ENCODE assay signal across 1 cellular context in the genomic region with DNA sequence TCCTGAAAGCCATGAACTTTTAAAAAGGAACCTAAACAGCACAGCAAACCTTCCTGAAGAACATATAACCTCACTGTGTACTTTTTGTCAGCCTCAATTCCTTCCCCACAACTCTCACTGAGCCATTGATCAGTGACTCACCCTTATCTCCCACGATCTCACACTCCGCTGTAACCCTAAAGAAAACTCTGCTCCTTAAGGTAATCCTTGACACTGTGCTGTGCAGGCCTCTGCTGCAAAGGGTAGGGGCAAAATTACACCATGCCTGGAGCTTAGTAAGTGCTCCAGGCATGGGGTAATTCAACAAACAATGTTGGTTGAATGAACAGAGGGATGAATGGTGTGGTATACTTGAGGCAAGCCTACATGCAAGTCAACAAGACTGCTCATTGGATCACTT.
TF ChIP-seq lines count a peak whose summit lies in the region.

No MANE protein-coding gene starts in this region.

TF ChIP-seq in HCT116, 20 proteins besides CTCF, POLR2A, EP300 and RAD21 (continued from another document):
- TF ChIP-seq, protein P1, sequence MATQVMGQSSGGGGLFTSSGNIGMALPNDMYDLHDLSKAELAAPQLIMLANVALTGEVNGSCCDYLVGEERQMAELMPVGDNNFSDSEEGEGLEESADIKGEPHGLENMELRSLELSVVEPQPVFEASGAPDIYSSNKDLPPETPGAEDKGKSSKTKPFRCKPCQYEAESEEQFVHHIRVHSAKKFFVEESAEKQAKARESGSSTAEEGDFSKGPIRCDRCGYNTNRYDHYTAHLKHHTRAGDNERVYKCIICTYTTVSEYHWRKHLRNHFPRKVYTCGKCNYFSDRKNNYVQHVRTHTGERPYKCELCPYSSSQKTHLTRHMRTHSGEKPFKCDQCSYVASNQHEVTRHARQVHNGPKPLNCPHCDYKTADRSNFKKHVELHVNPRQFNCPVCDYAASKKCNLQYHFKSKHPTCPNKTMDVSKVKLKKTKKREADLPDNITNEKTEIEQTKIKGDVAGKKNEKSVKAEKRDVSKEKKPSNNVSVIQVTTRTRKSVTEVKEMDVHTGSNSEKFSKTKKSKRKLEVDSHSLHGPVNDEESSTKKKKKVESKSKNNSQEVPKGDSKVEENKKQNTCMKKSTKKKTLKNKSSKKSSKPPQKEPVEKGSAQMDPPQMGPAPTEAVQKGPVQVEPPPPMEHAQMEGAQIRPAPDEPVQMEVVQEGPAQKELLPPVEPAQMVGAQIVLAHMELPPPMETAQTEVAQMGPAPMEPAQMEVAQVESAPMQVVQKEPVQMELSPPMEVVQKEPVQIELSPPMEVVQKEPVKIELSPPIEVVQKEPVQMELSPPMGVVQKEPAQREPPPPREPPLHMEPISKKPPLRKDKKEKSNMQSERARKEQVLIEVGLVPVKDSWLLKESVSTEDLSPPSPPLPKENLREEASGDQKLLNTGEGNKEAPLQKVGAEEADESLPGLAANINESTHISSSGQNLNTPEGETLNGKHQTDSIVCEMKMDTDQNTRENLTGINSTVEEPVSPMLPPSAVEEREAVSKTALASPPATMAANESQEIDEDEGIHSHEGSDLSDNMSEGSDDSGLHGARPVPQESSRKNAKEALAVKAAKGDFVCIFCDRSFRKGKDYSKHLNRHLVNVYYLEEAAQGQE (IDR thresholded peaks at IDR 0.05; ENCODE audit: low read depth), result no peak
- TF ChIP-seq EZH2 (IDR thresholded peaks at IDR 0.05) (no peak), SRF (IDR thresholded peaks at IDR 0.05; ENCODE audit: low read depth) (no peak), POLR2AphosphoS5 (IDR thresholded peaks at IDR 0.05; ENCODE audit: low read depth, low read length) (no peak), JUND (IDR thresholded peaks at IDR 0.05) (no peak), CEBPB (IDR thresholded peaks at IDR 0.05; ENCODE audit: low read depth) (no peak), ZFX (IDR thresholded peaks at IDR 0.05) (no peak)
- TF ChIP-seq, protein P2, sequence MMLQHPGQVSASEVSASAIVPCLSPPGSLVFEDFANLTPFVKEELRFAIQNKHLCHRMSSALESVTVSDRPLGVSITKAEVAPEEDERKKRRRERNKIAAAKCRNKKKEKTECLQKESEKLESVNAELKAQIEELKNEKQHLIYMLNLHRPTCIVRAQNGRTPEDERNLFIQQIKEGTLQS (IDR thresholded peaks at IDR 0.05), result no peak
- TF ChIP-seq, protein P3, sequence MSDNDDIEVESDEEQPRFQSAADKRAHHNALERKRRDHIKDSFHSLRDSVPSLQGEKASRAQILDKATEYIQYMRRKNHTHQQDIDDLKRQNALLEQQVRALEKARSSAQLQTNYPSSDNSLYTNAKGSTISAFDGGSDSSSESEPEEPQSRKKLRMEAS (IDR thresholded peaks at IDR 0.05), result no peak
